1 cellular context compared by ENCODE assay signal in genomic region chr20:49149281-49150045, GRCh38.
TF ChIP-seq lines count a peak whose summit lies in the region.

No MANE protein-coding gene starts in this region.

TF ChIP-seq in HepG2, 621 proteins besides CTCF, POLR2A, EP300 and RAD21 (continued from another document):
- 0 out of 2 replicates have a peak, but pooled peaks have one; percentile 33 for TF ChIP-seq ZNF414 (CRISPR knock-in tag; IDR thresholded peaks at IDR 0.05)
